Comparison of ENCODE assay signal across 1 cellular context in the genomic region with DNA sequence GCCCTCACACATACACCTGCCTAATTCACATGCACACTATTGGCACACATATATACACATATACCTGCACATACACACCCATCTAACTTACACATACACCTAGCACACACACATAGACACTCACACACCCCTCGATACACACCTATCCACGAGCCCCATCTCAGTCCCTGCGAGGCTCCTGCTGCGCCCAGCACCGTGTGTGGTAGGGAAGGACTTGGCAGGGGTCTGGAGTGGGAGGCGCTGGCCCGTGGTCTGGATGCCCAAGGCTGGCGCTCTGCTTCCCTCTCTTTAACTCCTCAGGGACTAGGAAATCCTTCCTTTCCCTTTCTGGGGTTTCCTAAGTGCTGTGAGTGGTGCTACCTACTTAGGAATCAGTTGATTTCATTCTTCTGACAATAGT.
TF ChIP-seq lines count a peak whose summit lies in the region.

No MANE protein-coding gene starts in this region.

TF ChIP-seq in IMR-90, 13 proteins besides CTCF, POLR2A, EP300 and RAD21:
- no peak for TF ChIP-seq MXI1 (IDR thresholded peaks at IDR 0.05; ENCODE audit: borderline replicate concordance, low read depth, low read length)
- no peak for TF ChIP-seq CEBPB (IDR thresholded peaks at IDR 0.05; ENCODE audit: low read depth, low read length)
- TF ChIP-seq, protein P1, sequence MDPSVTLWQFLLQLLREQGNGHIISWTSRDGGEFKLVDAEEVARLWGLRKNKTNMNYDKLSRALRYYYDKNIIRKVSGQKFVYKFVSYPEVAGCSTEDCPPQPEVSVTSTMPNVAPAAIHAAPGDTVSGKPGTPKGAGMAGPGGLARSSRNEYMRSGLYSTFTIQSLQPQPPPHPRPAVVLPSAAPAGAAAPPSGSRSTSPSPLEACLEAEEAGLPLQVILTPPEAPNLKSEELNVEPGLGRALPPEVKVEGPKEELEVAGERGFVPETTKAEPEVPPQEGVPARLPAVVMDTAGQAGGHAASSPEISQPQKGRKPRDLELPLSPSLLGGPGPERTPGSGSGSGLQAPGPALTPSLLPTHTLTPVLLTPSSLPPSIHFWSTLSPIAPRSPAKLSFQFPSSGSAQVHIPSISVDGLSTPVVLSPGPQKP (IDR thresholded peaks at IDR 0.05; ENCODE audit: borderline replicate concordance, low read depth, low read length) = no peak
- TF ChIP-seq MAFK (IDR thresholded peaks at IDR 0.05; ENCODE audit: low read depth, low read length) = no peak
- TF ChIP-seq FOS (IDR thresholded peaks at IDR 0.05; ENCODE audit: low read depth, low read length) = no peak
